16 cellular contexts compared by ENCODE assay signal in the genomic region with DNA sequence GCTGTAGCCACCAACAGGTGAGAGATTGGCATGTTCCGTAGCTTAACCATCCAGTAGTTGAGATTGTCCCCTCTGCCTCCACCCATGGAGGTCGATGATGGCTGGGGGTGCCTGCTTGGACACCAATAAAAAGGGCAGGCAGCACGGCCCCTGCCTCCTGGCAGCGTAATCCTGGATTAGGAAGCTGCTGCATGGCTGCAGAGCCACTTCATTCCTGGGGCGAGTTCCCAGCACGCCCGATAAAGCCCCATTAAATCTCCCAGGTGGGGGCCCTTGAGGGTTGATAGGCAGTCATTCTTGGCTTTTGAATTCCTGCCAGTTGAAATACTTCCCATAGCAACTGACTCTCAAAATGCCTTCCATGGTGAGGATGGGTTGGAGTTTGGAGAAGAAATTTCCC.
DNase-seq lines count a peak whose midpoint lies in the region; ATAC-seq and TF ChIP-seq lines count a peak whose summit lies in the region.
"Had no signal": no experiment of that assay in that cellular context is flagged by ENCODE, and none has a peak within 500 bp of the region (broad histone marks: within the 10 kb centered on the region; RNA-seq: fewer than 3 reads in every experiment).

No MANE protein-coding gene starts in this region.

- H4K20me1 ChIP-seq in osteoblast (ENCODE audit: insufficient read depth, low read length) (no peaks in the 10 kb centered on the region), smooth muscle cell (ENCODE audit: low read depth) (no peaks in the 10 kb centered on the region)

- H3K4me1 Mint-ChIP-seq in natural killer cell treated with Interleukin-12 subunit alpha and Interleukin-12 subunit beta and Interleukin-15 and Interleukin-18, amount 100 ng/mL, for 72 hours (ENCODE audit: low read depth in 2 of 2): no peaks in the 10 kb centered on the region
- H3K4me1 Mint-ChIP-seq in natural killer cell: no peaks in the 10 kb centered on the region

- peaks cover 5 to 13% of the 10 kb centered on the region in 2 donors for H3K27me3 Mint-ChIP-seq in natural killer cell treated with Interleukin-12 subunit alpha and Interleukin-12 subunit beta and Interleukin-15 and Interleukin-18, amount 100 ng/mL, for 72 hours
- H3K27me3 Mint-ChIP-seq in natural killer cell (ENCODE audit: low read depth in 2 of 2): peaks cover 0 to 15% of the 10 kb centered on the region in 2 donors

- TF ChIP-seq CTCF in natural killer cell (IDR thresholded peaks at IDR 0.05) (no peak), osteoblast (IDR thresholded peaks at IDR 0.05; ENCODE audit: extremely low read depth, low read depth, low read length) (no peak), smooth muscle cell (IDR thresholded peaks at IDR 0.05; ENCODE audit: borderline replicate concordance, insufficient read depth, poor library complexity, severe bottlenecking) (no peak)

- intact Hi-C loops in natural killer cell (cut with micrococcal nuclease): no loop called here

- H3K27ac ChIP-seq in osteoblast (ENCODE audit: low read depth, low read length) (no peak overlapping the region), smooth muscle cell (ENCODE audit: low read depth) (no peak overlapping the region)
- H3K27ac ChIP-seq: KMS-11, PC-9 had no signal

- no peaks in the 10 kb centered on the region for H3K36me3 Mint-ChIP-seq in natural killer cell treated with Interleukin-12 subunit alpha and Interleukin-12 subunit beta and Interleukin-15 and Interleukin-18, amount 100 ng/mL, for 72 hours
- no peaks in the 10 kb centered on the region for H3K36me3 Mint-ChIP-seq in natural killer cell

- H3K4me2 ChIP-seq in osteoblast (ENCODE audit: insufficient read depth, low read length) (no peak overlapping the region), smooth muscle cell (no peak overlapping the region)
- H3K4me2 ChIP-seq: KMS-11, PC-9, SK-N-SH had no signal

- H3K79me2 ChIP-seq in osteoblast (ENCODE audit: insufficient read depth, low read length) (no peaks in the 10 kb centered on the region), smooth muscle cell (ENCODE audit: low read depth) (no peaks in the 10 kb centered on the region)

- no peak overlapping the region for H3K27ac Mint-ChIP-seq in natural killer cell treated with Interleukin-12 subunit alpha and Interleukin-12 subunit beta and Interleukin-15 and Interleukin-18, amount 100 ng/mL, for 72 hours
- no peak overlapping the region for H3K27ac Mint-ChIP-seq in natural killer cell

- DNase-seq in NCI-H345 (lab: John Stamatoyannopoulos, UW) (peak; percentile 38), NCI-H345 treated with DMSO at 0.1 percent for 48 hours (lab: John Stamatoyannopoulos, UW; ENCODE audit: unreplicated experiment) (no peak), natural killer cell (no peak), osteoblast (ENCODE audit: insufficient read length, low spot score, missing footprints) (peak; percentile 27), smooth muscle cell (lab: John Stamatoyannopoulos, UW; ENCODE audit: unreplicated experiment) (no peak), DMS53 (lab: John Stamatoyannopoulos, UW) (no peak)
- DNase-seq in natural killer cell treated with Interleukin-12 subunit alpha and Interleukin-12 subunit beta and Interleukin-15 and Interleukin-18, amount 100 ng/mL, for 72 hours (ENCODE audit: low spot score): peak; percentile 26
- DNase-seq: C1 segment of cervical spinal cord, H7, NCI-H1092, NCI-H1930, NCI-H526 treated with DMSO at 0.1 percent for 48 hours, PC-9, SK-N-SH had no signal

- H3K9ac ChIP-seq in smooth muscle cell (ENCODE audit: low read depth): no peak overlapping the region
- H3K9ac ChIP-seq: KMS-11, SK-N-SH had no signal

- H2AFZ ChIP-seq in osteoblast (ENCODE audit: low read length) (no peak overlapping the region), smooth muscle cell (ENCODE audit: low read depth) (no peak overlapping the region)
- H2AFZ ChIP-seq: PC-9 had no signal

- peaks cover 2% of the 10 kb centered on the region for H3K27me3 ChIP-seq in osteoblast (ENCODE audit: insufficient read depth, low read length)
- no peaks in the 10 kb centered on the region for H3K27me3 ChIP-seq in smooth muscle cell (ENCODE audit: low read depth)

- no peak overlapping the region for H3K4me3 Mint-ChIP-seq in natural killer cell treated with Interleukin-12 subunit alpha and Interleukin-12 subunit beta and Interleukin-15 and Interleukin-18, amount 100 ng/mL, for 72 hours
- no peak overlapping the region for H3K4me3 Mint-ChIP-seq in natural killer cell

- H3K4me3 ChIP-seq in osteoblast (ENCODE audit: insufficient read depth, low read length) (no peak overlapping the region), smooth muscle cell (no peak overlapping the region)
- H3K4me3 ChIP-seq: PC-9 had no signal

- H3K9me3 Mint-ChIP-seq in natural killer cell treated with Interleukin-12 subunit alpha and Interleukin-12 subunit beta and Interleukin-15 and Interleukin-18, amount 100 ng/mL, for 72 hours: no peaks in the 10 kb centered on the region
- no peaks in the 10 kb centered on the region for H3K9me3 Mint-ChIP-seq in natural killer cell

- no peak for ATAC-seq in natural killer cell treated with Interleukin-12 subunit alpha and Interleukin-12 subunit beta and Interleukin-15 and Interleukin-18, amount 100 ng/mL, for 72 hours
- no peak for ATAC-seq in natural killer cell
- ATAC-seq in HG03039 (IDR thresholded peaks at IDR 0.05; ENCODE audit: unreplicated experiment): no peak

- H3K4me1 ChIP-seq in osteoblast (ENCODE audit: insufficient read depth, low read length) (no peaks in the 10 kb centered on the region), smooth muscle cell (ENCODE audit: low read depth) (no peaks in the 10 kb centered on the region)

- WGBS in smooth muscle cell (ENCODE audit: low lambda C conversion rate): 87% methylated on average over 7 of the region's 7 CpGs

- H3F3A ChIP-seq in smooth muscle cell (ENCODE audit: low read depth): no peaks in the 10 kb centered on the region

- H3K9me3 ChIP-seq in osteoblast (ENCODE audit: low read depth, low read length) (no peaks in the 10 kb centered on the region), smooth muscle cell (replicated peaks; ENCODE audit: low read depth) (no peaks in the 10 kb centered on the region)
- H3K9me3 ChIP-seq: SK-N-SH had no signal

- H3K36me3 ChIP-seq in osteoblast (ENCODE audit: insufficient read depth, low read length): no peaks in the 10 kb centered on the region
- H3K36me3 ChIP-seq in smooth muscle cell (ENCODE audit: low read depth): no peaks in the 10 kb centered on the region

Comparison
In these comparisons a context has a peak if more than half of its experiments do, and no peak if none do; other contexts are left out.
1. DNase-seq: peak in NCI-H345 (single experiment), natural killer cell treated with Interleukin-12 subunit alpha and Interleukin-12 subunit beta and Interleukin-15 and Interleukin-18, amount 100 ng/mL, for 72 hours (single experiment) and osteoblast (single experiment); none in NCI-H345 treated with DMSO at 0.1 percent for 48 hours (single experiment), natural killer cell (single experiment), smooth muscle cell (single experiment) and DMS53 (single experiment).